1 cellular context compared by ENCODE assay signal in the genomic region with DNA sequence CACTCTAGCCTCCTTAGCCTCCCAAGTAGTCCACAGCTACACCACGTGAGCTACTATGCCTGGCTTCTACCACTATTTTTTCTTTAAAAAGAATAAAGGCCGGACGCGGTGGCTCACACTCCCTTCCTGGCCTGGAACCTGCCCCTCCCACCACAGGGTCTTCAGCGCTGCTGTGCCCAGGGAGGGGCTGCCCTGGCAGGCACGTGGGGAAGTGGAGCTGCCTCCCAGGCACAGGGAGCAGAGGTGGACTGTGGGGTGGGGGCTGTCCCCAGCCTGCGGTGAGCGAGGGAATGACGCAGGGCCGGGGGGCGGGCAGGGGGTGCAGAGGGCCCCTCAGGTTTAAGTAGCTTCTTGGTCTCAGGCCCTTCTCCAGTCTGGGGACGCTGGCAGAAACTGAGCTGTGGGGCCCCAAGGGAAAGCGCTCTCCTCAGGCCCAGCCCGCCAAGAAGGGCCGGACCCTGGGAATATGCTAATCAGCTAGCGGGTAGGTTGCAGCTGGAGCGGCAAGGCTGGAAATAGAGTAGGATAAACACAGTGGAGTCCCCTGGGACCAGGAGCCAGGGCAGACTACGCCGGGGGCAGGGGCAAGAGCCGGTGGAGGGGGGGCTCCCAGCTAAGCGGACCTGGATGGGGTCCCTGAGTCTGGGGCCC.
TF ChIP-seq lines count a peak whose summit lies in the region.

No MANE protein-coding gene starts in this region.

TF ChIP-seq in GM23338, 12 proteins besides CTCF, POLR2A, EP300 and RAD21 (continued from another document):
- TF ChIP-seq, protein P1, sequence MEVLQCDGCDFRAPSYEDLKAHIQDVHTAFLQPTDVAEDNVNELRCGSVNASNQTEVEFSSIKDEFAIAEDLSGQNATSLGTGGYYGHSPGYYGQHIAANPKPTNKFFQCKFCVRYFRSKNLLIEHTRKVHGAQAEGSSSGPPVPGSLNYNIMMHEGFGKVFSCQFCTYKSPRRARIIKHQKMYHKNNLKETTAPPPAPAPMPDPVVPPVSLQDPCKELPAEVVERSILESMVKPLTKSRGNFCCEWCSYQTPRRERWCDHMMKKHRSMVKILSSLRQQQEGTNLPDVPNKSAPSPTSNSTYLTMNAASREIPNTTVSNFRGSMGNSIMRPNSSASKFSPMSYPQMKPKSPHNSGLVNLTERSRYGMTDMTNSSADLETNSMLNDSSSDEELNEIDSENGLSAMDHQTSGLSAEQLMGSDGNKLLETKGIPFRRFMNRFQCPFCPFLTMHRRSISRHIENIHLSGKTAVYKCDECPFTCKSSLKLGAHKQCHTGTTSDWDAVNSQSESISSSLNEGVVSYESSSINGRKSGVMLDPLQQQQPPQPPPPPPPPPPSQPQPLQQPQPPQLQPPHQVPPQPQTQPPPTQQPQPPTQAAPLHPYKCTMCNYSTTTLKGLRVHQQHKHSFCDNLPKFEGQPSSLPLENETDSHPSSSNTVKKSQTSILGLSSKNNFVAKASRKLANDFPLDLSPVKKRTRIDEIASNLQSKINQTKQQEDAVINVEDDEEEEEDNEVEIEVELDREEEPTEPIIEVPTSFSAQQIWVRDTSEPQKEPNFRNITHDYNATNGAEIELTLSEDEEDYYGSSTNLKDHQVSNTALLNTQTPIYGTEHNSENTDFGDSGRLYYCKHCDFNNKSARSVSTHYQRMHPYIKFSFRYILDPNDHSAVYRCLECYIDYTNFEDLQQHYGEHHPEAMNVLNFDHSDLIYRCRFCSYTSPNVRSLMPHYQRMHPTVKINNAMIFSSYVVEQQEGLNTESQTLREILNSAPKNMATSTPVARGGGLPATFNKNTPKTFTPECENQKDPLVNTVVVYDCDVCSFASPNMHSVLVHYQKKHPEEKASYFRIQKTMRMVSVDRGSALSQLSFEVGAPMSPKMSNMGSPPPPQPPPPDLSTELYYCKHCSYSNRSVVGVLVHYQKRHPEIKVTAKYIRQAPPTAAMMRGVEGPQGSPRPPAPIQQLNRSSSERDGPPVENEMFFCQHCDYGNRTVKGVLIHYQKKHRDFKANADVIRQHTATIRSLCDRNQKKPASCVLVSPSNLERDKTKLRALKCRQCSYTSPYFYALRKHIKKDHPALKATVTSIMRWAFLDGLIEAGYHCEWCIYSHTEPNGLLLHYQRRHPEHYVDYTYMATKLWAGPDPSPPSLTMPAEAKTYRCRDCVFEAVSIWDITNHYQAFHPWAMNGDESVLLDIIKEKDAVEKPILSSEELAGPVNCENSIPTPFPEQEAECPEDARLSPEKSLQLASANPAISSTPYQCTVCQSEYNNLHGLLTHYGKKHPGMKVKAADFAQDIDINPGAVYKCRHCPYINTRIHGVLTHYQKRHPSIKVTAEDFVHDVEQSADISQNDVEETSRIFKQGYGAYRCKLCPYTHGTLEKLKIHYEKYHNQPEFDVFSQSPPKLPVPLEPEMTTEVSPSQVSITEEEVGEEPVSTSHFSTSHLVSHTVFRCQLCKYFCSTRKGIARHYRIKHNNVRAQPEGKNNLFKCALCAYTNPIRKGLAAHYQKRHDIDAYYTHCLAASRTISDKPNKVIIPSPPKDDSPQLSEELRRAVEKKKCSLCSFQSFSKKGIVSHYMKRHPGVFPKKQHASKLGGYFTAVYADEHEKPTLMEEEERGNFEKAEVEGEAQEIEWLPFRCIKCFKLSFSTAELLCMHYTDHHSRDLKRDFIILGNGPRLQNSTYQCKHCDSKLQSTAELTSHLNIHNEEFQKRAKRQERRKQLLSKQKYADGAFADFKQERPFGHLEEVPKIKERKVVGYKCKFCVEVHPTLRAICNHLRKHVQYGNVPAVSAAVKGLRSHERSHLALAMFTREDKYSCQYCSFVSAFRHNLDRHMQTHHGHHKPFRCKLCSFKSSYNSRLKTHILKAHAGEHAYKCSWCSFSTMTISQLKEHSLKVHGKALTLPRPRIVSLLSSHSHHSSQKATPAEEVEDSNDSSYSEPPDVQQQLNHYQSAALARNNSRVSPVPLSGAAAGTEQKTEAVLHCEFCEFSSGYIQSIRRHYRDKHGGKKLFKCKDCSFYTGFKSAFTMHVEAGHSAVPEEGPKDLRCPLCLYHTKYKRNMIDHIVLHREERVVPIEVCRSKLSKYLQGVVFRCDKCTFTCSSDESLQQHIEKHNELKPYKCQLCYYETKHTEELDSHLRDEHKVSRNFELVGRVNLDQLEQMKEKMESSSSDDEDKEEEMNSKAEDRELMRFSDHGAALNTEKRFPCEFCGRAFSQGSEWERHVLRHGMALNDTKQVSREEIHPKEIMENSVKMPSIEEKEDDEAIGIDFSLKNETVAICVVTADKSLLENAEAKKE (CRISPR knock-in tag; IDR thresholded peaks at IDR 0.05) = no peak
